Comparison of ENCODE assay signal across 12 cellular contexts in the genomic region with DNA sequence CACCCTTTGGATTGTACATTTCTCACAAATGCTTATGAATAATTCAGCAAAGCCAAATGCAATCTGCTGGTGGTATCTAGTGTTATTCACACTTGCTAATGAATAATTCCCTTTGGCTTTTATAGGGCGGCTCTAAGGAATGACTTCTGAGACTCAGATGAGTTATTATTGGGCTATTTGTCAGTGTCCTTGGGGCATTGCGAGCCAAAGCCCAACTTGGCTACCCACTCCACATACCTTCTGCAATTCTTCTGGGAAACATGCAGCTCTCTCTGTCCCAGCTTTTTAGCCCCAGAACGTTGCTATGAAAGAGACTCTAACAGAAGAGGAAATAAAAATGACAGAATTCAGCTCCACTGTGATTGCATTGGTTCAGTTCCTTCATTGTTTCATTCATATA. TPM values are rescaled to one million over a fixed set of nuclear protein-coding genes. Genes with fewer than 3 reads are reported as not detected.
DNase-seq lines count a peak whose midpoint lies in the region; ATAC-seq, FAIRE-seq and TF ChIP-seq lines count a peak whose summit lies in the region.
"Had no signal": no experiment of that assay in that cellular context is flagged by ENCODE, and none has a peak within 500 bp of the region (broad histone marks: within the 10 kb centered on the region; RNA-seq: fewer than 3 reads in every experiment).

No MANE protein-coding gene starts in this region.

- peaks cover 0 to 2% of the 10 kb centered on the region in 2 donors for H3K9me3 ChIP-seq in left lung

- ATAC-seq in left lung: no peak

- peaks cover 29% of the 10 kb centered on the region for H3K4me1 Mint-ChIP-seq in mesothelial cell of epicardium

- H3K36me3 Mint-ChIP-seq in mesothelial cell of epicardium: peaks cover 14% of the 10 kb centered on the region

- FAIRE-seq in H54 (lab: Jason Lieb, UNC): peak; percentile 45
- FAIRE-seq: endometrium, small intestine had no signal

- intact Hi-C loops in left lung (cut with DNase I): no loop called here

- TF ChIP-seq CTCF in AG10803 (conservative IDR thresholded peaks at IDR 0.05; ENCODE audit: low read length) (no peak), mesothelial cell of epicardium (IDR thresholded peaks at IDR 0.05; ENCODE audit: unreplicated experiment) (no peak), left lung (IDR thresholded peaks at IDR 0.05) (no peak)

- peaks cover 0 to 8% of the 10 kb centered on the region in 2 donors for H3K4me1 ChIP-seq in left lung

- H3K4me3 ChIP-seq in AG10803 (ENCODE audit: low read length) (no peak overlapping the region), left lung (no peak overlapping the region)

- no peaks in the 10 kb centered on the region for H3K36me3 ChIP-seq in left lung

- H3K27ac Mint-ChIP-seq in mesothelial cell of epicardium: peak overlapping the region; percentile 2

- TF ChIP-seq POLR2A in H54 (IDR thresholded peaks at IDR 0.05; ENCODE audit: low read depth, low read length): no peak

- H3K27me3 ChIP-seq in left lung: no peaks in the 10 kb centered on the region

- H3K4me3 Mint-ChIP-seq in mesothelial cell of epicardium: no peak overlapping the region

- peaks cover 10% of the 10 kb centered on the region for H3K9me3 Mint-ChIP-seq in mesothelial cell of epicardium

- no peak overlapping the region for H3K27ac ChIP-seq in left lung

- H3K27me3 Mint-ChIP-seq in mesothelial cell of epicardium (ENCODE audit: low read depth): no peaks in the 10 kb centered on the region

- DNase-seq in AG10803 (ENCODE audit: low read depth) (peak; percentile 95), H54 (ENCODE audit: insufficient read length, low spot score) (no peak), astrocyte of the hippocampus (ENCODE audit: low read depth, low spot score) (peak; percentile 89), mesothelial cell of epicardium (ENCODE audit: low spot score in 2 of 2, unreplicated experiment in 2 of 2) (no peak), left lung (no peak), germinal center (ENCODE audit: low spot score) (no peak), medulla oblongata (ENCODE audit: extremely low spot score) (no peak), GM19240 (ENCODE audit: insufficient read length, low spot score) (no peak)
- DNase-seq: NCI-H345; small intestine; stimulated activated naive CD4-positive, alpha-beta T cell treated with Interleukin-2 at 50 U/mL for 16 hours had no signal

RNA-seq across cellular contexts. Expression of a gene that starts 41.2 kb away (rescaled TPM):
- total RNA-seq in mesothelial cell of epicardium: 94.0 to 103 TPM (median 97.6 TPM) in 3 replicates
- total RNA-seq in left lung: 10 to 100 TPM; 69.0 to 71.5 TPM

RNA-seq across cellular contexts. Expression of a gene that starts 41.5 kb away (rescaled TPM):
- total RNA-seq in mesothelial cell of epicardium: 19.8 to 22.0 TPM (median 20.6 TPM) in 3 replicates
- 1 to 10 TPM; 8.0 to 8.9 TPM for total RNA-seq in left lung

Comparison
In these comparisons a context has a peak if more than half of its experiments do, and no peak if none do; other contexts are left out.
1. DNase-seq: peak in AG10803 (single experiment) and astrocyte of the hippocampus (single experiment); none in H54 (single experiment), mesothelial cell of epicardium (0 of 2), left lung (0 of 2), germinal center (single experiment), medulla oblongata (single experiment) and GM19240 (single experiment).